In the genomic region with DNA sequence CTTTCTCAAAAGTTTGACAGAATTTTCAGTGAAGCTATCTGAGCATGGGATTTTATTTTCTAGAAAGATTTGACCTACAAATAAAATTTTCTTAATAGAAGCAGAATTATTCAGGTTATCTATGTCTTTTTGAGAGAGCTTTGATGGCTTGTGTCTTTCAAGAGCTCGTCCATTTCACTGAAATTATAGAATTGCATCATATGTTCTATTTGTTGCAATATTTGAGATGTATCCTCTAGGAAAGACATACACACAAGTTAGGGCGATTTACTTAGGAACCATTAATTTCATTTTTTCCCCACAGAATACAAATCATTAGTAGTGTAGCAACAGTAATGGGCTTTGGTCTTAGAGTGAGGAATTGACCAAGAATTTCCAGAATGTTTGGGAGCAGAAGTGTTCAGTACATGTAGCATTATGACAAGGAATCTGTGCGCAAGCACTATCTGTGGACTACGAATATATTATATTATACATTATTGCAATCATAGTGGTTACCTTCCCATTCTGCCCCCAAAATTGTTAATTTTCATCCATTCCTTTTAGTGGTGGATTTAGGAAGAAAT, we compare ENCODE assay signal across 19 cellular contexts. TPM values are rescaled to one million over a fixed set of nuclear protein-coding genes. Genes with fewer than 3 reads are reported as not detected.
DNase-seq lines count a peak whose midpoint lies in the region; ATAC-seq, FAIRE-seq and TF ChIP-seq lines count a peak whose summit lies in the region.
"Had no signal": no experiment of that assay in that cellular context is flagged by ENCODE, and none has a peak within 500 bp of the region (broad histone marks: within the 10 kb centered on the region; RNA-seq: fewer than 3 reads in every experiment).

No MANE protein-coding gene starts in this region.

- H3K4me3 ChIP-seq in ACC112 (ENCODE audit: low read depth, low read length) (peak overlapping the region; percentile 15; the same call in 1 of the 2 replicates), astrocyte (ENCODE audit: insufficient read depth, low read depth, low read length) (no peak overlapping the region), fibroblast of mammary gland (ENCODE audit: control insufficient read depth, low read depth, low read length) (no peak overlapping the region)
- H3K4me3 ChIP-seq: BLaER1 treated with 17β-estradiol and CSF1 and Interleukin-3, amounts not matched to agents 10 nM and 100 nM had no signal

- peak overlapping the region; percentile 41 for H3K27ac Mint-ChIP-seq in astrocyte (ENCODE audit: unreplicated experiment)
- H3K27ac Mint-ChIP-seq: CD8-positive, alpha-beta memory T cell had no signal

- DNase-seq in HCEC 1CT = peak; percentile 18
- peak; percentile 36 for DNase-seq in astrocyte (ENCODE audit: low read depth)
- DNase-seq in fibroblast of mammary gland (ENCODE audit: low read depth) = peak; percentile 16
- DNase-seq in GM19240 (ENCODE audit: insufficient read length, low spot score) = no peak
- no peak for DNase-seq in SW 1271 (lab: John Stamatoyannopoulos, UW)
- no peak for DNase-seq in COR-L47 (lab: John Stamatoyannopoulos, UW)
- DNase-seq: CD8-positive, alpha-beta memory T cell; NCI-H1105; NCI-H2081; NCI-H2171 treated with DMSO at 0.1 percent for 48 hours; Right ventricle myocardium superior had no signal

- peaks cover 2% of the 10 kb centered on the region for H3K36me3 Mint-ChIP-seq in astrocyte (ENCODE audit: low read depth, unreplicated experiment)

- no peak overlapping the region for H3K9ac ChIP-seq in astrocyte (ENCODE audit: low read length)
- H3K9ac ChIP-seq: BLaER1 treated with 17β-estradiol and CSF1 and Interleukin-3, amounts not matched to agents 10 nM and 100 nM had no signal

- H3K27me3 ChIP-seq in ACC112 (ENCODE audit: insufficient read depth, low read length) = no peaks in the 10 kb centered on the region
- H3K27me3 ChIP-seq in astrocyte (ENCODE audit: insufficient read depth, low read length) = no peaks in the 10 kb centered on the region
- H3K27me3 ChIP-seq: BLaER1 treated with 17β-estradiol and CSF1 and Interleukin-3, amounts not matched to agents 10 nM and 100 nM had no signal

- H3K36me3 ChIP-seq in ACC112 (ENCODE audit: insufficient read depth, low read length) = peaks cover 5% of the 10 kb centered on the region; the same call in 1 of the 2 replicates
- no peaks in the 10 kb centered on the region for H3K36me3 ChIP-seq in astrocyte (ENCODE audit: insufficient read depth, low read length)
- H3K36me3 ChIP-seq: BLaER1 treated with 17β-estradiol and CSF1 and Interleukin-3, amounts not matched to agents 10 nM and 100 nM had no signal

- H3K4me1 Mint-ChIP-seq in astrocyte (ENCODE audit: low read depth, unreplicated experiment) = peaks cover 19% of the 10 kb centered on the region
- H3K4me1 Mint-ChIP-seq: CD8-positive, alpha-beta memory T cell had no signal

- H2AFZ ChIP-seq in ACC112 (ENCODE audit: low read length, unreplicated experiment) (no peak overlapping the region), astrocyte (ENCODE audit: low read depth, low read length) (no peak overlapping the region)

- no peak for TF ChIP-seq CTCF in astrocyte (IDR thresholded peaks at IDR 0.05; ENCODE audit: insufficient read depth, low read depth, low read length)
- TF ChIP-seq CTCF in fibroblast of mammary gland (conservative IDR thresholded peaks at IDR 0.05; ENCODE audit: control insufficient read depth, insufficient read depth, low read depth, low read length) = no peak

- peak overlapping the region; percentile 67 for H3K27ac ChIP-seq in ACC112 (ENCODE audit: low read depth, low read length)
- H3K27ac ChIP-seq in astrocyte (ENCODE audit: low read depth, low read length) = peak overlapping the region; percentile 55
- H3K27ac ChIP-seq: BLaER1 treated with 17β-estradiol and CSF1 and Interleukin-3, amounts not matched to agents 10 nM and 100 nM had no signal

- H3K27me3 Mint-ChIP-seq in astrocyte (ENCODE audit: low read depth, unreplicated experiment) = peaks cover 2% of the 10 kb centered on the region

- peaks cover 4% of the 10 kb centered on the region for H3K9me3 Mint-ChIP-seq in astrocyte (ENCODE audit: unreplicated experiment)

- H3K9me3 ChIP-seq in astrocyte (ENCODE audit: insufficient read depth, low read depth, low read length) = no peaks in the 10 kb centered on the region

- H3K79me2 ChIP-seq in ACC112 (ENCODE audit: control insufficient read depth, insufficient read depth, low read length, unreplicated experiment) (no peaks in the 10 kb centered on the region), astrocyte (ENCODE audit: insufficient read depth, low read length) (no peaks in the 10 kb centered on the region)

- no peak for ATAC-seq in GM21737 (IDR thresholded peaks at IDR 0.05; ENCODE audit: unreplicated experiment)

- H4K20me1 ChIP-seq in astrocyte (ENCODE audit: insufficient read depth, low read length) = no peaks in the 10 kb centered on the region
- H4K20me1 ChIP-seq: BLaER1 treated with 17β-estradiol and CSF1 and Interleukin-3, amounts not matched to agents 10 nM and 100 nM had no signal

- FAIRE-seq in astrocyte (lab: Jason Lieb, UNC) = peak; percentile 9
- FAIRE-seq: A204.1, D721Med, RCC 7860 had no signal

- H3K4me1 ChIP-seq in ACC112 (ENCODE audit: control insufficient read depth, insufficient read depth, low read length, unreplicated experiment) = peaks cover 30% of the 10 kb centered on the region
- peaks cover 9% of the 10 kb centered on the region for H3K4me1 ChIP-seq in astrocyte (ENCODE audit: insufficient read depth, low read length)

- peak overlapping the region; percentile 27 for H3K4me3 Mint-ChIP-seq in astrocyte (ENCODE audit: unreplicated experiment)
- H3K4me3 Mint-ChIP-seq: CD8-positive, alpha-beta memory T cell had no signal

- H3K4me2 ChIP-seq in astrocyte (ENCODE audit: low read length) = peak overlapping the region; percentile 43
- H3K4me2 ChIP-seq: BLaER1 treated with 17β-estradiol and CSF1 and Interleukin-3, amounts not matched to agents 10 nM and 100 nM had no signal

RNA-seq across cellular contexts. Expression of a gene that starts 12.8 kb away (rescaled TPM):
- total RNA-seq in astrocyte = 2.6 and 10.1 TPM in 2 replicates
- total RNA-seq: CD8-positive, alpha-beta memory T cell; LHCN-M2; NCI-H460; Right ventricle myocardium superior had no signal

RNA-seq across cellular contexts. Expression of a gene that starts 23.5 kb away (rescaled TPM):
- 3.6 and 4.4 TPM in 2 replicates for total RNA-seq in astrocyte

Comparison
In these comparisons a context has a peak if more than half of its experiments do, and no peak if none do; other contexts are left out.
1. DNase-seq: peak in HCEC 1CT (single experiment), astrocyte (single experiment) and fibroblast of mammary gland (single experiment); none in GM19240 (single experiment), SW 1271 (0 of 2) and COR-L47 (single experiment).